In genomic region chr22:20803696-20804324, GRCh38 we compare ENCODE assay signal across 8 cellular contexts. TPM values are rescaled to one million over a fixed set of nuclear protein-coding genes. Genes with fewer than 3 reads are reported as not detected.
DNase-seq lines count a peak whose midpoint lies in the region; ATAC-seq and TF ChIP-seq lines count a peak whose summit lies in the region.

No MANE protein-coding gene starts in this region.

- no peaks in the 10 kb centered on the region for H3K9me3 Mint-ChIP-seq in CD4-positive, alpha-beta memory T cell
- H3K9me3 Mint-ChIP-seq in activated CD8-positive, alpha-beta T cell treated with anti-CD3 and anti-CD28 coated beads for 36 hours, result no peaks in the 10 kb centered on the region

- peaks cover 0 to 1% (median 0%) of the 10 kb centered on the region in 4 donors for H3K4me1 Mint-ChIP-seq in CD4-positive, alpha-beta memory T cell
- H3K4me1 Mint-ChIP-seq in activated CD8-positive, alpha-beta T cell treated with anti-CD3 and anti-CD28 coated beads for 36 hours (ENCODE audit: low read depth), result peaks cover 5% of the 10 kb centered on the region

- H3K36me3 ChIP-seq in CD4-positive, alpha-beta memory T cell (ENCODE audit: insufficient read depth, low read length), result peaks cover 70% of the 10 kb centered on the region

- peaks cover 4% of the 10 kb centered on the region for H3K4me1 ChIP-seq in CD4-positive, alpha-beta memory T cell (ENCODE audit: insufficient read depth, low read length)

- no peaks in the 10 kb centered on the region for H3K27me3 Mint-ChIP-seq in CD4-positive, alpha-beta memory T cell
- H3K27me3 Mint-ChIP-seq in activated CD8-positive, alpha-beta T cell treated with anti-CD3 and anti-CD28 coated beads for 36 hours, result no peaks in the 10 kb centered on the region

- TF ChIP-seq CTCF in activated CD8-positive, alpha-beta T cell treated with anti-CD3 and anti-CD28 coated beads for 36 hours (IDR thresholded peaks at IDR 0.05), result peak; percentile 50
- TF ChIP-seq CTCF in fibroblast of villous mesenchyme (IDR thresholded peaks at IDR 0.05; ENCODE audit: insufficient read depth, low read depth, low read length), result peak; percentile 70

- no peaks in the 10 kb centered on the region for H3K9me3 ChIP-seq in CD4-positive, alpha-beta memory T cell (ENCODE audit: control insufficient read depth in 1 of 2, low read length in 2 of 2)

- H3K4me3 ChIP-seq in CD4-positive, alpha-beta memory T cell (ENCODE audit: low read length in 2 of 2), result no peak overlapping the region
- H3K4me3 ChIP-seq in fibroblast of villous mesenchyme (ENCODE audit: low read depth, low read length), result no peak overlapping the region

- peaks cover 70 to 82% of the 10 kb centered on the region in 2 donors for H3K36me3 Mint-ChIP-seq in CD4-positive, alpha-beta memory T cell
- H3K36me3 Mint-ChIP-seq in activated CD8-positive, alpha-beta T cell treated with anti-CD3 and anti-CD28 coated beads for 36 hours (ENCODE audit: low read depth), result peaks cover 38% of the 10 kb centered on the region

- H3K4me3 Mint-ChIP-seq in CD4-positive, alpha-beta memory T cell, result no peak overlapping the region
- H3K4me3 Mint-ChIP-seq in activated CD8-positive, alpha-beta T cell treated with anti-CD3 and anti-CD28 coated beads for 36 hours, result no peak overlapping the region

- ATAC-seq in activated CD8-positive, alpha-beta T cell treated with anti-CD3 and anti-CD28 coated beads for 36 hours, result peak; percentile 79
- ATAC-seq in GM21576 (IDR thresholded peaks at IDR 0.05; ENCODE audit: unreplicated experiment), result no peak

- POLR2A ChIA-PET in CD4-positive, alpha-beta memory T cell (lab: Charles Lee; ENCODE audit: partially characterized antibody), result interaction anchor here (1.4 kb wide), 1 partner anchor 10 kb away, joined by 4 read pairs; no protein-coding TSS in a partner anchor
- POLR2A ChIA-PET in activated CD8-positive, alpha-beta T cell treated with anti-CD3 and anti-CD28 coated beads for 36 hours (lab: Charles Lee), result no interaction called here

- intact Hi-C loops in CD4-positive, alpha-beta memory T cell (cut with micrococcal nuclease), result no loop called here
- intact Hi-C loops in activated CD8-positive, alpha-beta T cell treated with anti-CD3 and anti-CD28 coated beads for 36 hours (cut with micrococcal nuclease), result no loop called here

- CTCF ChIA-PET in CD4-positive, alpha-beta memory T cell (lab: Charles Lee; ENCODE audit: partially characterized antibody), result interaction anchor here (1.2 to 1.3 kb wide), 2 partner anchors 12 to 156 kb away, joined by 3 to 4 read pairs; no protein-coding TSS in a partner anchor
- CTCF ChIA-PET in activated CD8-positive, alpha-beta T cell treated with anti-CD3 and anti-CD28 coated beads for 36 hours (lab: Charles Lee), result interaction anchor here (0.7 to 1.9 kb wide), 5 partner anchors 10 to 217 kb away, joined by 3 to 5 read pairs (median 3); no protein-coding TSS in a partner anchor

- H3K27ac ChIP-seq in CD4-positive, alpha-beta memory T cell (ENCODE audit: low read depth, low read length), result no peak overlapping the region

- peak in 4 of 5 donors; percentile 3 to 25 (median 10) for DNase-seq in CD4-positive, alpha-beta memory T cell
- DNase-seq in HuH-7.5 (ENCODE audit: low spot score) (peak; percentile 45), fibroblast of villous mesenchyme (ENCODE audit: low read depth) (peak; percentile 50), NCI-H524 treated with DMSO at 0.1 percent for 48 hours (lab: John Stamatoyannopoulos, UW) (no peak), GM19238 (ENCODE audit: insufficient read length, low spot score) (no peak)
- peak; percentile 67 for DNase-seq in activated CD8-positive, alpha-beta T cell treated with anti-CD3 and anti-CD28 coated beads for 36 hours
- DNase-seq in stimulated activated CD4-positive, alpha-beta T cell treated with anti-CD3 and anti-CD28 coated beads, Interleukin-12 subunit alpha, Interleukin-12 subunit beta, amount 100 ng/mL, for 4 hours, result peak; percentile 33

- no peaks in the 10 kb centered on the region for H3K27me3 ChIP-seq in CD4-positive, alpha-beta memory T cell (ENCODE audit: insufficient read depth, low read length)

- no peak overlapping the region for H3K27ac Mint-ChIP-seq in CD4-positive, alpha-beta memory T cell
- no peak overlapping the region for H3K27ac Mint-ChIP-seq in activated CD8-positive, alpha-beta T cell treated with anti-CD3 and anti-CD28 coated beads for 36 hours

RNA-seq across cellular contexts. Expression of gene SERPIND1, which starts 29.9 kb away (rescaled TPM):
- not detected for total RNA-seq in CD4-positive, alpha-beta memory T cell
- under 1 TPM; 0.07 to 0.29 TPM for polyA plus RNA-seq in CD4-positive, alpha-beta memory T cell
- not detected for total RNA-seq in activated CD8-positive, alpha-beta T cell treated with anti-CD3 and anti-CD28 coated beads for 36 hours
- under 0.01 TPM in 1 of 2 replicates, not detected in the other for total RNA-seq in fibroblast of villous mesenchyme

RNA-seq across cellular contexts. Expression of gene PI4KA, which starts 54.8 kb away (rescaled TPM):
- total RNA-seq in CD4-positive, alpha-beta memory T cell, result 100 to 1,000 TPM; 142 to 145 TPM
- 10 to 100 TPM; 31.5 to 78.5 TPM for polyA plus RNA-seq in CD4-positive, alpha-beta memory T cell
- 10 to 100 TPM; 63.9 to 64.1 TPM for total RNA-seq in activated CD8-positive, alpha-beta T cell treated with anti-CD3 and anti-CD28 coated beads for 36 hours
- 65.7 and 73.4 TPM in 2 replicates for total RNA-seq in fibroblast of villous mesenchyme

RNA-seq across cellular contexts. Expression of gene SNAP29, which starts 55.0 kb away (rescaled TPM):
- total RNA-seq in CD4-positive, alpha-beta memory T cell, result 10 to 100 TPM; 24.4 to 26.1 TPM
- polyA plus RNA-seq in CD4-positive, alpha-beta memory T cell, result 10 to 100 TPM; 18.8 to 27.8 TPM
- 10 to 100 TPM; 20.0 to 22.6 TPM for total RNA-seq in activated CD8-positive, alpha-beta T cell treated with anti-CD3 and anti-CD28 coated beads for 36 hours
- total RNA-seq in fibroblast of villous mesenchyme, result 13.2 and 14.7 TPM in 2 replicates

Comparison
In these comparisons a context has a peak if more than half of its experiments do, and no peak if none do; other contexts are left out.
1. DNase-seq: peak in CD4-positive, alpha-beta memory T cell (4 of 5), HuH-7.5 (single experiment), activated CD8-positive, alpha-beta T cell treated with anti-CD3 and anti-CD28 coated beads for 36 hours (single experiment), fibroblast of villous mesenchyme (single experiment) and stimulated activated CD4-positive, alpha-beta T cell treated with anti-CD3 and anti-CD28 coated beads, Interleukin-12 subunit alpha, Interleukin-12 subunit beta, amount 100 ng/mL, for 4 hours (single experiment); none in NCI-H524 treated with DMSO at 0.1 percent for 48 hours (single experiment) and GM19238 (single experiment).